21 cellular contexts compared by ENCODE assay signal in genomic region chr17:51107666-51108227, GRCh38. TPM values are rescaled to one million over a fixed set of nuclear protein-coding genes. Genes with fewer than 3 reads are reported as not detected.
A peak's percentile ranks its signal among the peaks of the same experiment; 100 is the strongest.
DNase-seq lines count a peak whose midpoint lies in the region; ATAC-seq and TF ChIP-seq lines count a peak whose summit lies in the region.
"Had no signal": no experiment of that assay in that cellular context is flagged by ENCODE, and none has a peak within 500 bp of the region (broad histone marks: within the 10 kb centered on the region; RNA-seq: fewer than 3 reads in every experiment).

No MANE protein-coding gene starts in this region.

- H3K27me3 Mint-ChIP-seq in Caco-2 (ENCODE audit: insufficient read depth, unreplicated experiment): no peaks in the 10 kb centered on the region
- no peaks in the 10 kb centered on the region for H3K27me3 Mint-ChIP-seq in activated CD8-positive, alpha-beta T cell treated with anti-CD3 and anti-CD28 coated beads for 36 hours
- H3K27me3 Mint-ChIP-seq: CD8-positive, alpha-beta memory T cell; IgD-negative memory B cell had no signal

- H3K4me3 ChIP-seq in Caco-2 (ENCODE audit: low read depth, low read length) (no peak overlapping the region), NB4 (ENCODE audit: low read depth, low read length) (no peak overlapping the region), osteoblast (ENCODE audit: insufficient read depth, low read length) (no peak overlapping the region)
- H3K4me3 ChIP-seq: BLaER1 treated with 17β-estradiol and CSF1 and Interleukin-3, amounts not matched to agents 10 nM and 100 nM had no signal

- POLR2A ChIA-PET in Caco-2 (lab: Charles Lee): interaction anchor here (0.6 to 1.5 kb wide), 6 partner anchors 12 to 741 kb away, joined by 3 to 5 read pairs (median 4); no protein-coding TSS in a partner anchor
- POLR2A ChIA-PET in activated CD8-positive, alpha-beta T cell treated with anti-CD3 and anti-CD28 coated beads for 36 hours (lab: Charles Lee): no interaction called here

- H3K4me1 Mint-ChIP-seq in Caco-2 (ENCODE audit: low read depth, unreplicated experiment): peaks cover 27% of the 10 kb centered on the region
- peaks cover 6% of the 10 kb centered on the region for H3K4me1 Mint-ChIP-seq in activated CD8-positive, alpha-beta T cell treated with anti-CD3 and anti-CD28 coated beads for 36 hours (ENCODE audit: low read depth)

- no TSS peak for BruUV-seq in Caco-2 (replicated peaks; lab: Mats Ljungman, UMichigan)

- no peaks in the 10 kb centered on the region for H3K9me3 ChIP-seq in Caco-2
- H3K9me3 ChIP-seq in osteoblast (ENCODE audit: low read depth, low read length): no peaks in the 10 kb centered on the region
- H3K9me3 ChIP-seq: BLaER1 treated with 17β-estradiol and CSF1 and Interleukin-3, amounts not matched to agents 10 nM and 100 nM had no signal

- no peak overlapping the region for H3K27ac ChIP-seq in osteoblast (ENCODE audit: low read depth, low read length)
- H3K27ac ChIP-seq: HL-60 had no signal

- H3K4me2 ChIP-seq in osteoblast (ENCODE audit: insufficient read depth, low read length): no peak overlapping the region

- H3K9me3 Mint-ChIP-seq in Caco-2 (ENCODE audit: unreplicated experiment): no peaks in the 10 kb centered on the region
- H3K9me3 Mint-ChIP-seq in activated CD8-positive, alpha-beta T cell treated with anti-CD3 and anti-CD28 coated beads for 36 hours: no peaks in the 10 kb centered on the region
- H3K9me3 Mint-ChIP-seq: CD8-positive, alpha-beta memory T cell; HFFc6; IgD-negative memory B cell had no signal

- ATAC-seq in sciatic nerve: no peak
- no peak for ATAC-seq in activated CD8-positive, alpha-beta T cell treated with anti-CD3 and anti-CD28 coated beads for 36 hours
- ATAC-seq: SK-N-SH treated with all-trans-retinoic acid at 6 μM for 48 hours had no signal

- TF ChIP-seq CTCF in Caco-2 (IDR thresholded peaks at IDR 0.05; ENCODE audit: insufficient read depth in 1 of 2, low read depth in 1 of 2, low read length in 1 of 2, severe bottlenecking in 1 of 2, unreplicated experiment in 1 of 2): no peak
- TF ChIP-seq CTCF in NB4 (IDR thresholded peaks at IDR 0.05; ENCODE audit: low read depth, low read length): no peak
- no peak for TF ChIP-seq CTCF in activated CD8-positive, alpha-beta T cell treated with anti-CD3 and anti-CD28 coated beads for 36 hours (IDR thresholded peaks at IDR 0.05)
- TF ChIP-seq CTCF in osteoblast (IDR thresholded peaks at IDR 0.05; ENCODE audit: extremely low read depth, low read depth, low read length): no peak

- H3K27ac Mint-ChIP-seq in Caco-2 (ENCODE audit: unreplicated experiment): peak overlapping the region; percentile 72
- H3K27ac Mint-ChIP-seq in activated CD8-positive, alpha-beta T cell treated with anti-CD3 and anti-CD28 coated beads for 36 hours: no peak overlapping the region
- H3K27ac Mint-ChIP-seq: HFFc6, IgD-negative memory B cell had no signal

- H3K4me1 ChIP-seq in Caco-2 (peaks cover 63% of the 10 kb centered on the region), osteoblast (ENCODE audit: insufficient read depth, low read length) (peaks cover 19% of the 10 kb centered on the region)

- H3K36me3 Mint-ChIP-seq in Caco-2 (ENCODE audit: insufficient read depth, unreplicated experiment): peaks cover 29% of the 10 kb centered on the region
- H3K36me3 Mint-ChIP-seq in activated CD8-positive, alpha-beta T cell treated with anti-CD3 and anti-CD28 coated beads for 36 hours (ENCODE audit: low read depth): peaks cover 8% of the 10 kb centered on the region

- intact Hi-C loops in Caco-2 (cut with micrococcal nuclease; ENCODE audit: unreplicated experiment) (loop anchor here (1.0 to 2.0 kb wide), 2 partner anchors 23 to 46 kb away; partner anchors contain the start of gene NME1), sciatic nerve (cut with DNase I) (no loop called here)
- intact Hi-C loops in activated CD8-positive, alpha-beta T cell treated with anti-CD3 and anti-CD28 coated beads for 36 hours (cut with micrococcal nuclease): no loop called here

- H3K79me2 ChIP-seq in osteoblast (ENCODE audit: insufficient read depth, low read length): peaks cover 92% of the 10 kb centered on the region

- no peaks in the 10 kb centered on the region for H3K36me3 ChIP-seq in Caco-2 (ENCODE audit: control insufficient read depth, insufficient read depth, low read length)
- H3K36me3 ChIP-seq in osteoblast (ENCODE audit: insufficient read depth, low read length): peaks cover 3% of the 10 kb centered on the region

- H4K20me1 ChIP-seq in osteoblast (ENCODE audit: insufficient read depth, low read length): peaks cover 26% of the 10 kb centered on the region

- peak overlapping the region; percentile 22 for H3K4me3 Mint-ChIP-seq in Caco-2 (ENCODE audit: unreplicated experiment)
- no peak overlapping the region for H3K4me3 Mint-ChIP-seq in activated CD8-positive, alpha-beta T cell treated with anti-CD3 and anti-CD28 coated beads for 36 hours
- H3K4me3 Mint-ChIP-seq: CD8-positive, alpha-beta memory T cell; HFFc6 had no signal

- H3K27me3 ChIP-seq in Caco-2 (replicated peaks; ENCODE audit: control insufficient read depth, insufficient read depth, low read length): no peaks in the 10 kb centered on the region
- no peaks in the 10 kb centered on the region for H3K27me3 ChIP-seq in osteoblast (ENCODE audit: insufficient read depth, low read length)
- H3K27me3 ChIP-seq: BLaER1 treated with 17β-estradiol and CSF1 and Interleukin-3, amounts not matched to agents 10 nM and 100 nM had no signal

- no peak overlapping the region for H2AFZ ChIP-seq in osteoblast (ENCODE audit: low read length)

- CTCF ChIA-PET in Caco-2 (lab: Charles Lee): interaction anchor here (0.6 to 0.9 kb wide), 3 partner anchors 13 to 57 kb away, joined by 3 to 4 read pairs (median 4); partner anchors contain the start of gene SPAG9
- CTCF ChIA-PET in activated CD8-positive, alpha-beta T cell treated with anti-CD3 and anti-CD28 coated beads for 36 hours (lab: Charles Lee): no interaction called here

- no peak for TF ChIP-seq POLR2A in NB4 (IDR thresholded peaks at IDR 0.05; ENCODE audit: extremely low read depth, insufficient read length)

- DNase-seq in Caco-2 (peak; percentile 78 to 82), NB4 (ENCODE audit: low read depth) (peak; percentile 11), islet precursor cell (peak; percentile 3), sciatic nerve (ENCODE audit: low spot score) (peak; percentile 13), NCI-H2029 treated with DMSO at 0.1 percent for 48 hours (lab: John Stamatoyannopoulos, UW) (no peak), osteoblast (ENCODE audit: insufficient read length, low spot score, missing footprints) (no peak)
- no peak for DNase-seq in activated CD8-positive, alpha-beta T cell treated with anti-CD3 and anti-CD28 coated beads for 36 hours
- DNase-seq: CD8-positive, alpha-beta memory T cell; HFFc6; Karpas-422; NCI-H1105; NCI-H1694 treated with DMSO at 0.1 percent for 48 hours; NCI-H2107; NCI-H524; NCI-H82; RPMI8226; SIG-M5 had no signal

RNA-seq across cellular contexts. Expression of gene SPAG9, which starts 12.9 kb away (rescaled TPM):
- 130 and 142 TPM in 2 replicates for total RNA-seq in Caco-2 (2022)
- 233 TPM for total RNA-seq in sciatic nerve
- 10 to 100 TPM; 54.3 to 59.8 TPM for total RNA-seq in activated CD8-positive, alpha-beta T cell treated with anti-CD3 and anti-CD28 coated beads for 36 hours
- 175 and 192 TPM in 2 replicates for total RNA-seq in osteoblast

RNA-seq across cellular contexts. Expression of gene NME1, which starts 45.6 kb away (rescaled TPM):
- total RNA-seq in Caco-2 (2022) (278 and 336 TPM in 2 replicates), sciatic nerve (25.6 TPM), osteoblast (53.6 and 58.6 TPM in 2 replicates)
- 100 to 1,000 TPM; 296 to 301 TPM for total RNA-seq in activated CD8-positive, alpha-beta T cell treated with anti-CD3 and anti-CD28 coated beads for 36 hours

RNA-seq across cellular contexts. Expression of gene NME2, which starts 58.5 kb away (rescaled TPM):
- total RNA-seq in Caco-2 (2022) (734 and 821 TPM in 2 replicates), sciatic nerve (250 TPM), osteoblast (512 and 524 TPM in 2 replicates)
- 100 to 1,000 TPM; 927 to 948 TPM for total RNA-seq in activated CD8-positive, alpha-beta T cell treated with anti-CD3 and anti-CD28 coated beads for 36 hours

Comparison
In these comparisons a context has a peak if more than half of its experiments do, and no peak if none do; other contexts are left out.
1. DNase-seq: peak in Caco-2 (2 of 2), NB4 (single experiment), islet precursor cell (single experiment) and sciatic nerve (single experiment); none in NCI-H2029 treated with DMSO at 0.1 percent for 48 hours (single experiment), activated CD8-positive, alpha-beta T cell treated with anti-CD3 and anti-CD28 coated beads for 36 hours (single experiment) and osteoblast (single experiment).